ENCODE assay signal across 12 cellular contexts in the genomic region with DNA sequence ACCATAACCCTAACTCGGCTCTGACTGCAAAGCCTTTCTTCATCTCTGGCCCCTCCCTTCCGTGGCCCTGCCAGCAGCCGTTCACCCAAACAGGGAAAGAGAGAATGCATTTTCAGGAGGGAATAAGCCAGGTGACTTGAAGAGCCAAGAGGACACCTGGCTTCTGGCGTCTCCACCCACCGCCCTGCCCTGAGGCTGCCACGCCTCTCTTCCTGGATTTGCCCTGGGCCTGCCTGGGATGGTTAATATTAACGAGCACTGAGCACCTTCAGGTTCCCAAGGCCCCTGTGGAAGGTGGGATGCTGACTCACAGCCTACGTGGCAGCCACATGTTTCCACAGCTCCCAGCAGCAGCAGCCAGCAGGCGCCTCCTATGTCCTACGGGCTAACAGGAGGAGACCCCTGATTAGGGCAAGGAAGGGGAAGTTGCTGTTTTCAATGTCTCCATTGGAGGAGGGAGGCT.
DNase-seq lines count a peak whose midpoint lies in the region; ATAC-seq, FAIRE-seq and TF ChIP-seq lines count a peak whose summit lies in the region.
"Had no signal": no experiment of that assay in that cellular context is flagged by ENCODE, and none has a peak within 500 bp of the region (broad histone marks: within the 10 kb centered on the region; RNA-seq: fewer than 3 reads in every experiment).

No MANE protein-coding gene starts in this region.

- H3K9ac ChIP-seq in K562 (ENCODE audit: insufficient read depth in 1 of 2, low read depth in 2 of 2, low read length in 2 of 2): peak overlapping the region; percentile 8 to 69; a peak in 3 of 4 replicates

- TF ChIP-seq RAD21 in K562 (CRISPR knock-in tag; conservative IDR thresholded peaks at IDR 0.05 in 1 of 2, IDR thresholded peaks at IDR 0.05 in 1 of 2): no peak

- no peak for TF ChIP-seq POLR2A in K562 (conservative IDR thresholded peaks at IDR 0.05)

- H3K4me1 ChIP-seq in K562 (replicated peaks in 1 of 2; ENCODE audit: control insufficient read depth in 2 of 2, insufficient read depth in 2 of 2, low read length in 2 of 2): peaks cover 26 to 57% of the 10 kb centered on the region in 2 experiments; a peak in 4 of 5 replicates
- H3K4me1 ChIP-seq in lower lobe of right lung: no peaks in the 10 kb centered on the region
- H3K4me1 ChIP-seq: gastroesophageal sphincter had no signal

- H3K9me3 ChIP-seq in K562 (replicated peaks; ENCODE audit: control insufficient read depth, insufficient read depth, low read depth, low read length): no peaks in the 10 kb centered on the region
- H3K9me3 ChIP-seq in lower lobe of right lung: no peaks in the 10 kb centered on the region
- H3K9me3 ChIP-seq: gastroesophageal sphincter had no signal

- no peaks in the 10 kb centered on the region for H4K20me1 ChIP-seq in K562 (replicated peaks; ENCODE audit: control insufficient read depth, insufficient read depth, low read length)

- H3K4me3 ChIP-seq in K562 (no peak overlapping the region), lower lobe of right lung (no peak overlapping the region), dorsolateral prefrontal cortex (no peak overlapping the region)
- H3K4me3 ChIP-seq: gastroesophageal sphincter had no signal

- H3K27me3 ChIP-seq in K562 (ENCODE audit: control insufficient read depth in 2 of 2, insufficient read depth in 2 of 2, low read length in 2 of 2) (no peaks in the 10 kb centered on the region), lower lobe of right lung (ENCODE audit: low read depth) (no peaks in the 10 kb centered on the region), dorsolateral prefrontal cortex (peaks cover 0 to 10% (median 0%) of the 10 kb centered on the region in 45 donors)
- H3K27me3 ChIP-seq: gastroesophageal sphincter had no signal

- intact Hi-C loops in K562 (cut with micrococcal nuclease): no loop called here
- intact Hi-C loops in lower lobe of right lung (cut with DNase I): no loop called here
- intact Hi-C loops in dorsolateral prefrontal cortex (cut with DNase I): no loop called here

- peak overlapping the region; percentile 35; the same call in 1 of the 2 replicates for H3K4me2 ChIP-seq in K562 (ENCODE audit: insufficient read depth, low read length)

- FAIRE-seq in K562 (lab: Jason Lieb, UNC): no peak

- H3K27ac ChIP-seq in K562 (ENCODE audit: extremely low read depth, low read depth, low read length) (peak overlapping the region; percentile 82; the same call in 1 of the 3 replicates), lower lobe of right lung (no peak overlapping the region), dorsolateral prefrontal cortex (no peak overlapping the region)
- H3K27ac ChIP-seq: gastroesophageal sphincter had no signal

- TF ChIP-seq EP300 in K562 (IDR thresholded peaks at IDR 0.05; ENCODE audit: low read length): no peak

- peak overlapping the region; percentile 69 for H2AFZ ChIP-seq in K562 (ENCODE audit: low read depth, low read length)

- ATAC-seq in K562 (peak; percentile 48), lower lobe of right lung (peak; percentile 69 to 76)
- ATAC-seq: activated CD4-positive, alpha-beta T cell treated with anti-CD3 and anti-CD28 coated beads for 36 hours; gastroesophageal sphincter had no signal

- 53% methylated on average over 10 of the region's 10 CpGs for WGBS in K562 (ENCODE audit: insufficient coverage, low coverage, missing lambda C conversion rate)

- in situ Hi-C loops in K562 (cut with MboI): no loop called here

- BruUV-seq in K562 (replicated peaks; lab: Mats Ljungman, UMichigan): no TSS peak

- no peak for TF ChIP-seq CTCF in K562 (IDR thresholded peaks at IDR 0.05 in 2 of 3, conservative IDR thresholded peaks at IDR 0.05 in 1 of 3; ENCODE audit: insufficient read depth in 2 of 3, low read depth in 1 of 3, low read length in 3 of 3)
- no peak for TF ChIP-seq CTCF in lower lobe of right lung (IDR thresholded peaks at IDR 0.05)
- TF ChIP-seq CTCF in dorsolateral prefrontal cortex (IDR thresholded peaks at IDR 0.05 in 54 of 56, conservative IDR thresholded peaks at IDR 0.05 in 2 of 56; ENCODE audit: low read depth in 1 of 56, partially characterized antibody in 56 of 56): no peak

- no peaks in the 10 kb centered on the region for H3K36me3 ChIP-seq in K562 (ENCODE audit: control insufficient read depth, insufficient read depth, low read length)
- no peaks in the 10 kb centered on the region for H3K36me3 ChIP-seq in lower lobe of right lung
- H3K36me3 ChIP-seq: gastroesophageal sphincter had no signal

- no peaks in the 10 kb centered on the region for H3K79me2 ChIP-seq in K562 (ENCODE audit: control insufficient read depth, insufficient read depth, low read length)

- DNase-seq in COLO668 (lab: John Stamatoyannopoulos, UW; ENCODE audit: unreplicated experiment) (peak; percentile 87), NCI-H146 treated with DMSO at 0.1 percent for 48 hours (lab: John Stamatoyannopoulos, UW; ENCODE audit: unreplicated experiment) (peak; percentile 81), K562 (ENCODE audit: extremely low read depth in 1 of 4, low spot score in 3 of 4) (peak; percentile 50 to 58 (median 52)), lower lobe of right lung (no peak), midbrain (lab: John Stamatoyannopoulos, UW) (no peak), dorsolateral prefrontal cortex (no peak), NCI-H1105 treated with DMSO at 0.1 percent for 48 hours (lab: John Stamatoyannopoulos, UW) (no peak)
- no peak for DNase-seq in central memory CD4-positive, alpha-beta T cell
- DNase-seq: activated CD4-positive, alpha-beta T cell treated with anti-CD3 and anti-CD28 coated beads for 36 hours; activated gamma-delta T cell; MV-4-11 had no signal

- CTCF ChIA-PET in K562 (lab: Yijun Ruan, JAX; ENCODE audit: low intra/inter-chr PET ratio): no interaction called here

- no peaks in the 10 kb centered on the region for H3K9me1 ChIP-seq in K562 (ENCODE audit: control insufficient read depth, insufficient read depth, low read length)

- POLR2A ChIA-PET in K562 (lab: Yijun Ruan, JAX): interaction anchor here (0.7 to 1.8 kb wide), 2 partner anchors 10 to 88 kb away, joined by 4 to 10 read pairs; no protein-coding TSS in a partner anchor

TF ChIP-seq in K562, 482 proteins besides CTCF, POLR2A, EP300 and RAD21 (continues in another document):
- peak; percentile 76 for TF ChIP-seq L3MBTL2 (IDR thresholded peaks at IDR 0.05)
- TF ChIP-seq TFAP4 (CRISPR knock-in tag; IDR thresholded peaks at IDR 0.05; ENCODE audit: borderline replicate concordance): 0 out of 2 replicates have a peak, but pooled peaks have one; percentile 31
- TF ChIP-seq GTF2A2 (tag; IDR thresholded peaks at IDR 0.05): no peak
- TF ChIP-seq, protein P1, sequence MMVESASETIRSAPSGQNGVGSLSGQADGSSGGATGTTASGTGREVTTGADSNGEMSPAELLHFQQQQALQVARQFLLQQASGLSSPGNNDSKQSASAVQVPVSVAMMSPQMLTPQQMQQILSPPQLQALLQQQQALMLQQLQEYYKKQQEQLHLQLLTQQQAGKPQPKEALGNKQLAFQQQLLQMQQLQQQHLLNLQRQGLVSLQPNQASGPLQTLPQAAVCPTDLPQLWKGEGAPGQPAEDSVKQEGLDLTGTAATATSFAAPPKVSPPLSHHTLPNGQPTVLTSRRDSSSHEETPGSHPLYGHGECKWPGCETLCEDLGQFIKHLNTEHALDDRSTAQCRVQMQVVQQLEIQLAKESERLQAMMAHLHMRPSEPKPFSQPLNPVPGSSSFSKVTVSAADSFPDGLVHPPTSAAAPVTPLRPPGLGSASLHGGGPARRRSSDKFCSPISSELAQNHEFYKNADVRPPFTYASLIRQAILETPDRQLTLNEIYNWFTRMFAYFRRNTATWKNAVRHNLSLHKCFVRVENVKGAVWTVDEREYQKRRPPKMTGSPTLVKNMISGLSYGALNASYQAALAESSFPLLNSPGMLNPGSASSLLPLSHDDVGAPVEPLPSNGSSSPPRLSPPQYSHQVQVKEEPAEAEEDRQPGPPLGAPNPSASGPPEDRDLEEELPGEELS (CRISPR knock-in tag; IDR thresholded peaks at IDR 0.05; ENCODE audit: borderline replicate concordance): no peak
- 0 out of 2 replicates have a peak, but pooled peaks have one; percentile 12 for TF ChIP-seq MAFK (IDR thresholded peaks at IDR 0.05; ENCODE audit: low read length)
- TF ChIP-seq, protein P2, sequence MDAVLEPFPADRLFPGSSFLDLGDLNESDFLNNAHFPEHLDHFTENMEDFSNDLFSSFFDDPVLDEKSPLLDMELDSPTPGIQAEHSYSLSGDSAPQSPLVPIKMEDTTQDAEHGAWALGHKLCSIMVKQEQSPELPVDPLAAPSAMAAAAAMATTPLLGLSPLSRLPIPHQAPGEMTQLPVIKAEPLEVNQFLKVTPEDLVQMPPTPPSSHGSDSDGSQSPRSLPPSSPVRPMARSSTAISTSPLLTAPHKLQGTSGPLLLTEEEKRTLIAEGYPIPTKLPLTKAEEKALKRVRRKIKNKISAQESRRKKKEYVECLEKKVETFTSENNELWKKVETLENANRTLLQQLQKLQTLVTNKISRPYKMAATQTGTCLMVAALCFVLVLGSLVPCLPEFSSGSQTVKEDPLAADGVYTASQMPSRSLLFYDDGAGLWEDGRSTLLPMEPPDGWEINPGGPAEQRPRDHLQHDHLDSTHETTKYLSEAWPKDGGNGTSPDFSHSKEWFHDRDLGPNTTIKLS (IDR thresholded peaks at IDR 0.05; ENCODE audit: borderline replicate concordance, low read depth): peak; percentile 95
- TF ChIP-seq, protein P3, sequence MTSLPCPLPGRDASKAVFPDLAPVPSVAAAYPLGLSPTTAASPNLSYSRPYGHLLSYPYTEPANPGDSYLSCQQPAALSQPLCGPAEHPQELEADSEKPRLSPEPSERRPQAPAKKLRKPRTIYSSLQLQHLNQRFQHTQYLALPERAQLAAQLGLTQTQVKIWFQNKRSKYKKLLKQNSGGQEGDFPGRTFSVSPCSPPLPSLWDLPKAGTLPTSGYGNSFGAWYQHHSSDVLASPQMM (CRISPR knock-in tag; IDR thresholded peaks at IDR 0.05): no peak
- peak; percentile 21 for TF ChIP-seq RBBP5 (IDR thresholded peaks at IDR 0.05; ENCODE audit: borderline replicate concordance, insufficient read depth, low read length, poor library complexity, severe bottlenecking)
- TF ChIP-seq MCM2 (IDR thresholded peaks at IDR 0.05; ENCODE audit: low read depth): no peak
- peak; percentile 58; the same call in 1 of the 2 replicates for TF ChIP-seq JUND (IDR thresholded peaks at IDR 0.05; ENCODE audit: borderline replicate concordance, low read depth, low read length)
- TF ChIP-seq JUND (tag; IDR thresholded peaks at IDR 0.05; ENCODE audit: borderline replicate concordance, low read depth, low read length): peak; percentile 53; the same call in 2 of the 3 replicates

Comparison
In these comparisons a context has a peak if more than half of its experiments do, and no peak if none do; other contexts are left out.
1. DNase-seq: peak in COLO668 (single experiment), NCI-H146 treated with DMSO at 0.1 percent for 48 hours (single experiment) and K562 (4 of 4); none in lower lobe of right lung (single experiment), central memory CD4-positive, alpha-beta T cell (single experiment), midbrain (single experiment), dorsolateral prefrontal cortex (0 of 10) and NCI-H1105 treated with DMSO at 0.1 percent for 48 hours (single experiment).